ENCODE assay signal across 23 cellular contexts in genomic region chr7:138546064-138546619, GRCh38.
"Had no signal": no experiment of that assay in that cellular context is flagged by ENCODE, and none has a peak within 500 bp of the region (broad histone marks: within the 10 kb centered on the region; RNA-seq: fewer than 3 reads in every experiment).

No MANE protein-coding gene starts in this region.

- FAIRE-seq: astrocyte had no signal

- DNase-seq: activated B cell treated with CpG ODN at 0.5 μM for 24 hours; activated CD4-positive, alpha-beta memory T cell treated with anti-CD3 and anti-CD28 coated beads for 36 hours; activated CD4-positive, alpha-beta T cell treated with anti-CD3 and anti-CD28 coated beads for 1 hour; activated CD4-positive, alpha-beta T cell treated with anti-CD3 and anti-CD28 coated beads, Interleukin-2, amount 10 ng/mL, durations not matched to agents 24 days and 14 days; activated CD8-positive, alpha-beta memory T cell treated with anti-CD3 and anti-CD28 coated beads for 24 hours; activated effector memory CD4-positive, alpha-beta T cell treated with anti-CD3 and anti-CD28 coated beads, Interleukin-2, amount 50 U/mL, for 16 hours; activated naive CD4-positive, alpha-beta T cell treated with Interleukin-2 at 50 U/mL for 16 hours; activated naive CD8-positive, alpha-beta T cell treated with anti-CD3 and anti-CD28 coated beads, Interleukin-2, amount 50 U/mL, for 24 hours; activated T-cell treated with anti-CD3 and anti-CD28 coated beads, Interleukin-2, amount 50 U/mL, for 4 hours; amygdala; Karpas-422; NCI-H1048; NCI-H146; NCI-H187 treated with DMSO at 0.1 percent for 48 hours; NCI-H2081 treated with DMSO at 0.1 percent for 48 hours; NCI-H446; NCI-H524 treated with DMSO at 0.1 percent for 48 hours; NCI-H774; SIG-M5; T-helper 17 cell; T-helper 9 cell had no signal

- ATAC-seq: activated naive CD4-positive, alpha-beta T cell treated with anti-CD3 and anti-CD28 coated beads, Interleukin-2, amount 50 U/mL, for 72 hours; activated naive CD8-positive, alpha-beta T cell treated with anti-CD3 and anti-CD28 coated beads, Interleukin-2, amount 50 U/mL, for 24 hours; activated T-cell treated with anti-CD3 and anti-CD28 coated beads, Interleukin-2, amount 50 U/mL, for 4 hours; T-helper 17 cell had no signal
